In genomic region chr5:171781744-171782143, GRCh38 we compare ENCODE assay signal across 16 cellular contexts. TPM values are rescaled to one million over a fixed set of nuclear protein-coding genes. Genes with fewer than 3 reads are reported as not detected.
"Had no signal": no experiment of that assay in that cellular context is flagged by ENCODE, and none has a peak within 500 bp of the region (broad histone marks: within the 10 kb centered on the region; RNA-seq: fewer than 3 reads in every experiment).

No MANE protein-coding gene starts in this region.

RNA-seq across cellular contexts. Expression of gene SMIM23, which starts 3.9 kb away (rescaled TPM):
- total RNA-seq: activated CD4-positive, alpha-beta memory T cell treated with anti-CD3 and anti-CD28 coated beads, Interleukin-2, amount 10 ng/mL, durations not matched to agents 7 days and 5 days; activated CD4-positive, alpha-beta T cell treated with anti-CD3 and anti-CD28 coated beads for 36 hours; activated CD4-positive, alpha-beta T cell treated with anti-CD3 and anti-CD28 coated beads, Interleukin-2, amount 10 ng/mL, durations not matched to agents 7 days and 5 days; activated CD8-positive, alpha-beta memory T cell treated with anti-CD3 and anti-CD28 coated beads, Interleukin-2, amount 10 ng/mL, durations not matched to agents 7 days and 5 days; activated CD8-positive, alpha-beta T cell treated with anti-CD3 and anti-CD28 coated beads, Interleukin-2, amount 10 ng/mL, durations not matched to agents 7 days and 5 days; activated naive CD8-positive, alpha-beta T cell treated with anti-CD3 and anti-CD28 coated beads, Interleukin-2, amount 10 ng/mL, durations not matched to agents 7 days and 5 days; activated T-helper 2 cell treated with anti-CD3 and anti-CD28 coated beads, Interferon-gamma antibody, Interleukin-2, Interleukin-4, amounts not matched to agents 10 μg/mL and 5 μg/mL and 100 μg/mL, durations not matched to agents 14 hours and 24 hours and 36 hours; ascending aorta; bronchial epithelial cell; cardiac muscle cell; chondrocyte; T-helper 1 cell treated with Interleukin-12 subunit alpha and Interleukin-12 subunit beta and Interleukin-4 antibody, amounts not matched to agents 30 ng/mL and 1 ng/mL, for 36 hours; T-helper 17 cell; T-helper 2 cell treated with Interferon-gamma antibody and Interleukin-4, amounts not matched to agents 100 ng/mL and 5 ng/mL, for 36 hours; WTC11 had no signal
- polyA plus RNA-seq: adipose tissue, cardiac muscle cell had no signal
